ENCODE assay signal across 9 cellular contexts in genomic region chr9:125446581-125447094, GRCh38.
DNase-seq lines count a peak whose midpoint lies in the region; ATAC-seq lines count a peak whose summit lies in the region.
"Had no signal": no experiment of that assay in that cellular context is flagged by ENCODE, and none has a peak within 500 bp of the region (broad histone marks: within the 10 kb centered on the region; RNA-seq: fewer than 3 reads in every experiment).

No MANE protein-coding gene starts in this region.

- H3K18ac ChIP-seq in mesendoderm (ENCODE audit: low read length): no peak overlapping the region

- H3K79me2 ChIP-seq in mesendoderm (ENCODE audit: control insufficient read depth, insufficient read depth, low read length): no peaks in the 10 kb centered on the region

- no peak overlapping the region for H2BK15ac ChIP-seq in mesendoderm (replicated peaks; ENCODE audit: low read depth)

- no CpG with 5 or more reads among the region's 6 CpGs for WGBS in mesendoderm (ENCODE audit: extremely low coverage, insufficient coverage, low lambda C conversion rate)

- no peak overlapping the region for H3K9ac ChIP-seq in mesendoderm (ENCODE audit: low read length)

- H3K36me3 ChIP-seq in mesendoderm (ENCODE audit: control insufficient read depth, insufficient read depth, low read length): no peaks in the 10 kb centered on the region

- H4K5ac ChIP-seq in mesendoderm (ENCODE audit: low read length): no peak overlapping the region

- H3K79me1 ChIP-seq in mesendoderm (ENCODE audit: low read length): no peaks in the 10 kb centered on the region

- no peaks in the 10 kb centered on the region for H3K4me1 ChIP-seq in mesendoderm (ENCODE audit: control insufficient read depth, low read depth, low read length)

- ATAC-seq in GM18858 (IDR thresholded peaks at IDR 0.05; ENCODE audit: unreplicated experiment) (peak; percentile 95), GM21619 (IDR thresholded peaks at IDR 0.05; ENCODE audit: unreplicated experiment) (peak; percentile 99), HG03469 (IDR thresholded peaks at IDR 0.05; ENCODE audit: unreplicated experiment) (peak; percentile 91)

- H3K4me2 ChIP-seq in mesendoderm (ENCODE audit: low read length): no peak overlapping the region

- H2BK120ac ChIP-seq in mesendoderm (ENCODE audit: low read depth, low read length): no peak overlapping the region

- H3K4me3 ChIP-seq in mesendoderm (ENCODE audit: low read length): no peak overlapping the region

- H3K23ac ChIP-seq in mesendoderm (ENCODE audit: low read length): no peak overlapping the region

- no peak overlapping the region for H3K27ac ChIP-seq in mesendoderm (ENCODE audit: low read depth, low read length)

- no peak overlapping the region for H3K56ac ChIP-seq in mesendoderm (ENCODE audit: low read length)

- no peaks in the 10 kb centered on the region for H3K27me3 ChIP-seq in mesendoderm (ENCODE audit: insufficient read depth, low read length, poor library complexity)

- no peak overlapping the region for H4K8ac ChIP-seq in mesendoderm (ENCODE audit: low read depth, low read length)

- no peak overlapping the region for H2BK5ac ChIP-seq in mesendoderm (ENCODE audit: low read length)

- peak; percentile 28 for DNase-seq in mesendoderm
- no peak for DNase-seq in GDM1 (lab: John Stamatoyannopoulos, UW)
- no peak for DNase-seq in DMS 273 treated with DMSO at 0.1 percent for 48 hours (lab: John Stamatoyannopoulos, UW)
- DNase-seq in NCI-H2227 (lab: John Stamatoyannopoulos, UW; ENCODE audit: unreplicated experiment): no peak
- no peak for DNase-seq in cortex of kidney (lab: John Stamatoyannopoulos, UW)
- DNase-seq: NCI-H1105 treated with DMSO at 0.1 percent for 48 hours had no signal

- no peak overlapping the region for H2AK5ac ChIP-seq in mesendoderm (ENCODE audit: low read length)

- H3K4ac ChIP-seq in mesendoderm (ENCODE audit: low read depth, low read length): no peak overlapping the region
